Comparison of ENCODE assay signal across 10 cellular contexts in the genomic region with DNA sequence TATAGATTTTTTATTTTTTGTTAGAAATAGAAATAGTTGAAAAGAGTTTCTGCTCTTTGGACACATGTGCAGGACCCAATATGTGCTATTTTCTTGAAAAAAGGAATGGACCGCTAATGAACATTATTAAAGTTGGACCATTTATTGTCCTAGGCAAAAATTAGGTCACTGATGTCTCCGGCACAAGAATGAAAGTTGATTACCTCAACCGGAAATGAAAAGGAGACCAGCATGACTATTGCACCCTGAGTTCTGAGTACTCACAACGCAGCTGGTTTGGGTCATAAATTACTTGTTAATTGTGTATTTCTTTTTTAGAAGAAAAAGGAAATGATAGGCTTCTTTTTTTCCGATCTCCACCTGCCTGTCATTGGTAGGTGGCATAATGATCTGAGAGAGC.
A peak's percentile ranks its signal among the peaks of the same experiment; 100 is the strongest.
DNase-seq lines count a peak whose midpoint lies in the region; ATAC-seq, FAIRE-seq and TF ChIP-seq lines count a peak whose summit lies in the region.
"Had no signal": no experiment of that assay in that cellular context is flagged by ENCODE, and none has a peak within 500 bp of the region (broad histone marks: within the 10 kb centered on the region; RNA-seq: fewer than 3 reads in every experiment).

No MANE protein-coding gene starts in this region.

- no peak for TF ChIP-seq POLR2A in GM12891 (IDR thresholded peaks at IDR 0.05; ENCODE audit: low read depth, low read length)

- ATAC-seq in HG03103 (IDR thresholded peaks at IDR 0.05; ENCODE audit: low read depth, unreplicated experiment), result peak; percentile 89

- TF ChIP-seq CTCF in GM20000 (IDR thresholded peaks at IDR 0.05; ENCODE audit: extremely low read depth, missing control alignments), result no peak

- FAIRE-seq in GM12891 (lab: Jason Lieb, UNC), result peak; percentile 52

- DNase-seq in GM12891 (ENCODE audit: insufficient read length, low spot score) (no peak), GM20000 (ENCODE audit: low spot score) (peak; percentile 38), RPMI7951 (ENCODE audit: low read depth) (peak; percentile 6), T1000 (lab: John Stamatoyannopoulos, UW) (no peak), NCI-H748 (lab: John Stamatoyannopoulos, UW; ENCODE audit: unreplicated experiment) (no peak), SKM-1 treated with dmso at 0.1 percent for 144 hours (lab: John Stamatoyannopoulos, UW; ENCODE audit: unreplicated experiment) (no peak), globus pallidus (ENCODE audit: low spot score) (no peak)
- DNase-seq: NCI-H2227 treated with DMSO at 0.1 percent for 48 hours, substantia nigra had no signal

TF ChIP-seq in GM12891, 5 proteins besides CTCF, POLR2A, EP300 and RAD21:
- TF ChIP-seq POLR2AphosphoS5 (IDR thresholded peaks at IDR 0.05; ENCODE audit: low read depth, low read length) (no peak), TAF1 (IDR thresholded peaks at IDR 0.05; ENCODE audit: low read depth, low read length) (no peak), PAX5 (IDR thresholded peaks at IDR 0.05; ENCODE audit: insufficient read depth, low read length, severe bottlenecking) (no peak), SPI1 (IDR thresholded peaks at IDR 0.05; ENCODE audit: low read depth, low read length) (no peak), POU2F2 (IDR thresholded peaks at IDR 0.05; ENCODE audit: low read depth, low read length) (no peak)

Comparison
In these comparisons a context has a peak if more than half of its experiments do, and no peak if none do; other contexts are left out.
1. DNase-seq: peak in GM20000 (single experiment) and RPMI7951 (single experiment); none in GM12891 (single experiment), T1000 (single experiment), NCI-H748 (single experiment), SKM-1 treated with dmso at 0.1 percent for 144 hours (single experiment) and globus pallidus (single experiment).